Comparison of ENCODE assay signal across 9 cellular contexts in the genomic region with DNA sequence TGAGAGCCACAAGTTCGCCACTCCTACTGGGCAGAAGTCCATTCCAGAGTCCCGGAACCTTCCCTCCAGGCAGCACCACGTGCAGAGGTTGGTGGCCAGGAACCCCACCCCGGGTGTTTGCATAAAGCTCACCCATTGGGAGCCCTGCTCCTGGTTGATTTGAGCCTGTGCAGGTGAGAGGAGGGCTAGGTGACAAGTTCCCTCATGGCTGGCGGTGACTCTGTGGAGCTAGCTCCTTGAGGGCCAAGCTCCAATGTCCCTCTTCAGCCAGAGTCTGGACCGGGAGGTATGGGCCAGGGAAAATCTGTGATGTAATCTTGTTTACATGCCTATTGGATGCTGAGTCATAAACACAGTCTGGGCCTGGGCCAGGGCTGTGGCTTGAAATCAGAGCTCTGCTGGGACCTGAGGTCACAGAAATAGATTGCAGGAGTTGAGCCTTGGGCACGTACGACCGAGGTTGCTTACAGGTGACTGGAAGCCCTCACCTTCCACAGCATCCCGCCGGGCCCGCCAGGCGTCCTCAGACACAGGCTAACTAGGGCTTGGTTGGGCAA.
DNase-seq lines count a peak whose midpoint lies in the region; ATAC-seq and TF ChIP-seq lines count a peak whose summit lies in the region.
"Had no signal": no experiment of that assay in that cellular context is flagged by ENCODE, and none has a peak within 500 bp of the region (broad histone marks: within the 10 kb centered on the region; RNA-seq: fewer than 3 reads in every experiment).

No MANE protein-coding gene starts in this region.

- POLR2A ChIA-PET in activated CD8-positive, alpha-beta T cell treated with anti-CD3 and anti-CD28 coated beads, Interleukin-2, amount 10 ng/mL, durations not matched to agents 7 days and 5 days (lab: Charles Lee): no interaction called here

- H3K27me3 Mint-ChIP-seq in activated CD8-positive, alpha-beta T cell treated with anti-CD3 and anti-CD28 coated beads, Interleukin-2, amount 10 ng/mL, durations not matched to agents 7 days and 5 days (ENCODE audit: low read depth): peaks cover 22% of the 10 kb centered on the region

- TF ChIP-seq CTCF in 22Rv1 (IDR thresholded peaks at IDR 0.05) (no peak), astrocyte of the cerebellum (IDR thresholded peaks at IDR 0.05; ENCODE audit: low read depth, low read length, missing control alignments) (no peak)

- no peaks in the 10 kb centered on the region for H3K9me3 Mint-ChIP-seq in activated CD8-positive, alpha-beta T cell treated with anti-CD3 and anti-CD28 coated beads, Interleukin-2, amount 10 ng/mL, durations not matched to agents 7 days and 5 days (ENCODE audit: insufficient read depth)

- no peak overlapping the region for H3K4me3 ChIP-seq in astrocyte of the cerebellum (ENCODE audit: low read depth, low read length)
- H3K4me3 ChIP-seq: cardiac muscle cell had no signal

- ATAC-seq in GM21515 (IDR thresholded peaks at IDR 0.05; ENCODE audit: unreplicated experiment): no peak
- ATAC-seq in activated CD8-positive, alpha-beta T cell treated with anti-CD3 and anti-CD28 coated beads, Interleukin-2, amount 10 ng/mL, durations not matched to agents 7 days and 5 days: no peak

- H3K36me3 Mint-ChIP-seq in activated CD8-positive, alpha-beta T cell treated with anti-CD3 and anti-CD28 coated beads, Interleukin-2, amount 10 ng/mL, durations not matched to agents 7 days and 5 days (ENCODE audit: low read depth): no peaks in the 10 kb centered on the region

- H3K27ac ChIP-seq in 22Rv1: peak overlapping the region; percentile 63
- H3K27ac ChIP-seq: cardiac muscle cell had no signal

- CTCF ChIA-PET in activated CD8-positive, alpha-beta T cell treated with anti-CD3 and anti-CD28 coated beads, Interleukin-2, amount 10 ng/mL, durations not matched to agents 7 days and 5 days (lab: Charles Lee): interaction anchor here (0.7 to 2.5 kb wide), 3 partner anchors 20 to 441 kb away, joined by 3 to 9 read pairs (median 3); no protein-coding TSS in a partner anchor

- H3K27ac Mint-ChIP-seq in activated CD8-positive, alpha-beta T cell treated with anti-CD3 and anti-CD28 coated beads, Interleukin-2, amount 10 ng/mL, durations not matched to agents 7 days and 5 days: no peak overlapping the region

- H3K4me3 Mint-ChIP-seq in activated CD8-positive, alpha-beta T cell treated with anti-CD3 and anti-CD28 coated beads, Interleukin-2, amount 10 ng/mL, durations not matched to agents 7 days and 5 days: no peak overlapping the region

- in situ Hi-C loops in astrocyte of the cerebellum (cut with HindIII; ENCODE audit: low sequenced_read_pairs): loop anchor here (25.0 kb wide), 1 partner anchor 430 kb away; no protein-coding TSS in a partner anchor

- H3K4me1 Mint-ChIP-seq in activated CD8-positive, alpha-beta T cell treated with anti-CD3 and anti-CD28 coated beads, Interleukin-2, amount 10 ng/mL, durations not matched to agents 7 days and 5 days (ENCODE audit: low read depth): no peaks in the 10 kb centered on the region

- DNase-seq in HS-5 (ENCODE audit: low read depth): peak; percentile 49
- peak; percentile 47 for DNase-seq in astrocyte of the cerebellum (ENCODE audit: low read depth)
- peak; percentile 87 for DNase-seq in kidney tubule cell (ENCODE audit: low spot score)
- DNase-seq in activated naive CD4-positive, alpha-beta T cell treated with Interleukin-2 at 50 U/mL for 16 hours: no peak
- no peak for DNase-seq in NK-92 treated with Interleukin-12 subunit alpha and Interleukin-12 subunit beta, amount 100 ng/mL, for 24 hours (lab: John Stamatoyannopoulos, UW)
- no peak for DNase-seq in activated CD8-positive, alpha-beta T cell treated with anti-CD3 and anti-CD28 coated beads, Interleukin-2, amount 10 ng/mL, durations not matched to agents 7 days and 5 days

Comparison
In these comparisons a context has a peak if more than half of its experiments do, and no peak if none do; other contexts are left out.
1. DNase-seq: peak in HS-5 (single experiment), astrocyte of the cerebellum (single experiment) and kidney tubule cell (single experiment); none in activated naive CD4-positive, alpha-beta T cell treated with Interleukin-2 at 50 U/mL for 16 hours (single experiment), NK-92 treated with Interleukin-12 subunit alpha and Interleukin-12 subunit beta, amount 100 ng/mL, for 24 hours (single experiment) and activated CD8-positive, alpha-beta T cell treated with anti-CD3 and anti-CD28 coated beads, Interleukin-2, amount 10 ng/mL, durations not matched to agents 7 days and 5 days (single experiment).